In genomic region chr16:17370233-17371013, GRCh38 we compare ENCODE assay signal across 10 cellular contexts.
DNase-seq lines count a peak whose midpoint lies in the region; TF ChIP-seq lines count a peak whose summit lies in the region.
"Had no signal": no experiment of that assay in that cellular context is flagged by ENCODE, and none has a peak within 500 bp of the region (broad histone marks: within the 10 kb centered on the region; RNA-seq: fewer than 3 reads in every experiment).

No MANE protein-coding gene starts in this region.

- H3K27me3 Mint-ChIP-seq in CD4-positive, alpha-beta memory T cell: no peaks in the 10 kb centered on the region
- no peaks in the 10 kb centered on the region for H3K27me3 Mint-ChIP-seq in chondrocyte (ENCODE audit: low read depth)

- no peak overlapping the region for H3K4ac ChIP-seq in neuronal stem cell (ENCODE audit: low read length)

- H3K36me3 Mint-ChIP-seq in CD4-positive, alpha-beta memory T cell: peaks cover 0 to 4% of the 10 kb centered on the region in 2 donors
- no peaks in the 10 kb centered on the region for H3K36me3 Mint-ChIP-seq in chondrocyte (ENCODE audit: low read depth)

- POLR2A ChIA-PET in CD4-positive, alpha-beta memory T cell (lab: Charles Lee; ENCODE audit: partially characterized antibody): interaction anchor here (0.5 to 10.4 kb wide), 31 partner anchors 8 to 158 kb away, joined by 3 to 201 read pairs (median 4); no protein-coding TSS in a partner anchor
- POLR2A ChIA-PET in HEK293T (lab: Yijun Ruan, JAX): no interaction called here

- WGBS in neuronal stem cell (ENCODE audit: extremely low coverage in 2 of 2, insufficient read length in 2 of 2, insufficient replicate concordance in 1 of 2), 2 donors: no CpG with 5 or more reads among the region's 15 CpGs

- peaks cover 0 to 2% (median 0%) of the 10 kb centered on the region in 8 donors for H3K9me3 Mint-ChIP-seq in CD4-positive, alpha-beta memory T cell
- no peaks in the 10 kb centered on the region for H3K9me3 Mint-ChIP-seq in chondrocyte (ENCODE audit: low read depth)

- no peak overlapping the region for H3K4me2 ChIP-seq in neuronal stem cell (ENCODE audit: insufficient read depth, low read length, poor library complexity, severe bottlenecking)

- H2AFZ ChIP-seq in neuronal stem cell (ENCODE audit: low read length): peak overlapping the region; percentile 54

- intact Hi-C loops in CD4-positive, alpha-beta memory T cell (cut with micrococcal nuclease): no loop called here

- peak overlapping the region; percentile 26 to 65 for H3K4me3 ChIP-seq in CD4-positive, alpha-beta memory T cell (ENCODE audit: low read length in 2 of 2)
- no peak overlapping the region for H3K4me3 ChIP-seq in neuronal stem cell (ENCODE audit: low read length in 2 of 2)

- H3K23ac ChIP-seq in neuronal stem cell (ENCODE audit: low read depth, low read length, poor library complexity): no peak overlapping the region

- TF ChIP-seq CTCF in chondrocyte (IDR thresholded peaks at IDR 0.05): no peak

- H3K4me3 Mint-ChIP-seq in CD4-positive, alpha-beta memory T cell: peak overlapping the region in 7 of 8 donors; percentile 89 to 98 (median 92)
- peak overlapping the region; percentile 33 for H3K4me3 Mint-ChIP-seq in chondrocyte (ENCODE audit: unreplicated experiment)

- no peaks in the 10 kb centered on the region for H3K36me3 ChIP-seq in CD4-positive, alpha-beta memory T cell (ENCODE audit: insufficient read depth, low read length)
- no peaks in the 10 kb centered on the region for H3K36me3 ChIP-seq in neuronal stem cell (replicated peaks in 1 of 2; ENCODE audit: control insufficient read depth in 2 of 2, insufficient read depth in 2 of 2, low read length in 2 of 2)
- H3K36me3 ChIP-seq: heart right ventricle had no signal

- peaks cover 2% of the 10 kb centered on the region for H3K79me1 ChIP-seq in neuronal stem cell (ENCODE audit: low read depth, low read length)

- no peak overlapping the region for H2BK12ac ChIP-seq in neuronal stem cell (ENCODE audit: low read length)

- peaks cover 100% of the 10 kb centered on the region for H3K4me1 ChIP-seq in CD4-positive, alpha-beta memory T cell (ENCODE audit: insufficient read depth, low read length)
- peaks cover 17 to 28% of the 10 kb centered on the region in 2 donors for H3K4me1 ChIP-seq in neuronal stem cell (ENCODE audit: control insufficient read depth in 2 of 2, insufficient read depth in 1 of 2, low read depth in 1 of 2, low read length in 2 of 2)

- H3K9ac ChIP-seq in neuronal stem cell (ENCODE audit: low read depth, low read length, poor library complexity): no peak overlapping the region

- H3K9me3 ChIP-seq in CD4-positive, alpha-beta memory T cell (ENCODE audit: control insufficient read depth in 1 of 2, low read length in 2 of 2): no peaks in the 10 kb centered on the region
- no peaks in the 10 kb centered on the region for H3K9me3 ChIP-seq in neuronal stem cell (replicated peaks in 1 of 2; ENCODE audit: control insufficient read depth in 2 of 2, insufficient read depth in 1 of 2, low read depth in 1 of 2, low read length in 2 of 2)
- H3K9me3 ChIP-seq: heart right ventricle had no signal

- peak overlapping the region; percentile 70 for H3K27ac ChIP-seq in CD4-positive, alpha-beta memory T cell (ENCODE audit: low read depth, low read length)
- no peak overlapping the region for H3K27ac ChIP-seq in neuronal stem cell (replicated peaks; ENCODE audit: low read length)

- H3K4me1 Mint-ChIP-seq in CD4-positive, alpha-beta memory T cell: peaks cover 76 to 96% (median 87%) of the 10 kb centered on the region in 4 donors
- H3K4me1 Mint-ChIP-seq in chondrocyte (ENCODE audit: low read depth): peaks cover 44% of the 10 kb centered on the region

- no peak overlapping the region for H4K8ac ChIP-seq in neuronal stem cell (ENCODE audit: low read depth, low read length)

- no peaks in the 10 kb centered on the region for H3K27me3 ChIP-seq in CD4-positive, alpha-beta memory T cell (ENCODE audit: insufficient read depth, low read length)
- H3K27me3 ChIP-seq in neuronal stem cell (ENCODE audit: control insufficient read depth in 3 of 3, insufficient read depth in 3 of 3, low read depth in 1 of 3, low read length in 3 of 3): no peaks in the 10 kb centered on the region
- H3K27me3 ChIP-seq: heart right ventricle had no signal

- no peak overlapping the region for H2BK120ac ChIP-seq in neuronal stem cell (ENCODE audit: low read depth, low read length)

- no peak overlapping the region for H3K18ac ChIP-seq in neuronal stem cell (ENCODE audit: low read length)

- DNase-seq in CD4-positive, alpha-beta memory T cell: no peak
- peak; percentile 21 for DNase-seq in NCI-H510A (lab: John Stamatoyannopoulos, UW)
- no peak for DNase-seq in chondrocyte (ENCODE audit: low spot score)
- no peak for DNase-seq in neuronal stem cell (ENCODE audit: low spot score)
- no peak for DNase-seq in HEK293T (ENCODE audit: extremely low spot score)
- no peak for DNase-seq in ecto neural progenitor cell (ENCODE audit: low spot score)
- DNase-seq in HuH-7 (ENCODE audit: low spot score): no peak
- no peak for DNase-seq in kidney glomerular epithelial cell (lab: John Stamatoyannopoulos, UW)
- DNase-seq: NCI-H69 had no signal

- no peak overlapping the region for H2AK5ac ChIP-seq in neuronal stem cell (ENCODE audit: low read depth, low read length)

- CTCF ChIA-PET in CD4-positive, alpha-beta memory T cell (lab: Charles Lee; ENCODE audit: partially characterized antibody): interaction anchor here (0.6 to 6.1 kb wide), 19 partner anchors 10 to 176 kb away, joined by 3 to 46 read pairs (median 4); no protein-coding TSS in a partner anchor
- CTCF ChIA-PET in HEK293T (lab: Yijun Ruan, JAX): no interaction called here

- peak overlapping the region; percentile 95 to 100 (median 99) for H3K27ac Mint-ChIP-seq in CD4-positive, alpha-beta memory T cell
- peak overlapping the region; percentile 92 for H3K27ac Mint-ChIP-seq in chondrocyte (ENCODE audit: unreplicated experiment)

- peak overlapping the region; percentile 15 for H3K14ac ChIP-seq in neuronal stem cell (ENCODE audit: low read length)

- no peak overlapping the region for H4K91ac ChIP-seq in neuronal stem cell (ENCODE audit: low read depth, low read length, poor library complexity)

- H2BK5ac ChIP-seq in neuronal stem cell (ENCODE audit: low read length): no peak overlapping the region

- H2BK15ac ChIP-seq in neuronal stem cell (ENCODE audit: low read length): no peak overlapping the region

TF ChIP-seq in HEK293T, 16 proteins besides CTCF, POLR2A, EP300 and RAD21:
- TF ChIP-seq HDGF (IDR thresholded peaks at IDR 0.05; ENCODE audit: borderline replicate concordance) (no peak), ELF4 (IDR thresholded peaks at IDR 0.05) (no peak), FOXA1 (IDR thresholded peaks at IDR 0.05) (no peak), NFRKB (IDR thresholded peaks at IDR 0.05) (no peak), BHLHE40 (IDR thresholded peaks at IDR 0.05; ENCODE audit: borderline replicate concordance) (no peak), ARNT (IDR thresholded peaks at IDR 0.05) (no peak)
- TF ChIP-seq, protein P1, sequence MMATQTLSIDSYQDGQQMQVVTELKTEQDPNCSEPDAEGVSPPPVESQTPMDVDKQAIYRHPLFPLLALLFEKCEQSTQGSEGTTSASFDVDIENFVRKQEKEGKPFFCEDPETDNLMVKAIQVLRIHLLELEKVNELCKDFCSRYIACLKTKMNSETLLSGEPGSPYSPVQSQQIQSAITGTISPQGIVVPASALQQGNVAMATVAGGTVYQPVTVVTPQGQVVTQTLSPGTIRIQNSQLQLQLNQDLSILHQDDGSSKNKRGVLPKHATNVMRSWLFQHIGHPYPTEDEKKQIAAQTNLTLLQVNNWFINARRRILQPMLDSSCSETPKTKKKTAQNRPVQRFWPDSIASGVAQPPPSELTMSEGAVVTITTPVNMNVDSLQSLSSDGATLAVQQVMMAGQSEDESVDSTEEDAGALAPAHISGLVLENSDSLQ (IDR thresholded peaks at IDR 0.05): no peak
TF ChIP-seq in HEK293T: peak in this region for 0.

Comparison
In these comparisons a context has a peak if more than half of its experiments do, and no peak if none do; other contexts are left out.
1. H3K4me3 ChIP-seq: peak in CD4-positive, alpha-beta memory T cell (2 of 2); none in neuronal stem cell (0 of 2).